2 cellular contexts compared by ENCODE assay signal in the genomic region with DNA sequence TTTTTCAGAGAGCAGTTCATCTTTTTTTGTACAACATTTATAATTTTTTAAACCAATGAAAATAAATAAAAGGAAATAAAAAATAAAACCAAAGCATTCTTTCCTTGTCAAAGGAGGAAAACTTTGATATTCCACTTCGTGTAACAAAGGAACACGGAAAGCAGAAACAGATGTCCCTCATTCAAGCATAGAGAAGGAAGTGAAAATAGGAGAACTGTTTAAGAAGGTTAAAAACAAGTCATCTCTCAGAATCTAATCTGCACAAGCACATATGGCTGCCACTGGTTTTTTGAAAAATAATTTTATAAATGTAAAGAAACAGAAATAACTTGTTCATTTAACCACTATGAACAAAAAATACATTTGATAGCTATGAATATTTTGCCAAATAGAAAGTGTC.
TF ChIP-seq lines count a peak whose summit lies in the region.

No MANE protein-coding gene starts in this region.

TF ChIP-seq in GM12878, 131 proteins besides CTCF, POLR2A, EP300 and RAD21 (continued from another document):
- peak; percentile 75 for TF ChIP-seq SPI1 (IDR thresholded peaks at IDR 0.05; ENCODE audit: borderline replicate concordance, insufficient read depth, low read depth, low read length)
- TF ChIP-seq, protein P1, sequence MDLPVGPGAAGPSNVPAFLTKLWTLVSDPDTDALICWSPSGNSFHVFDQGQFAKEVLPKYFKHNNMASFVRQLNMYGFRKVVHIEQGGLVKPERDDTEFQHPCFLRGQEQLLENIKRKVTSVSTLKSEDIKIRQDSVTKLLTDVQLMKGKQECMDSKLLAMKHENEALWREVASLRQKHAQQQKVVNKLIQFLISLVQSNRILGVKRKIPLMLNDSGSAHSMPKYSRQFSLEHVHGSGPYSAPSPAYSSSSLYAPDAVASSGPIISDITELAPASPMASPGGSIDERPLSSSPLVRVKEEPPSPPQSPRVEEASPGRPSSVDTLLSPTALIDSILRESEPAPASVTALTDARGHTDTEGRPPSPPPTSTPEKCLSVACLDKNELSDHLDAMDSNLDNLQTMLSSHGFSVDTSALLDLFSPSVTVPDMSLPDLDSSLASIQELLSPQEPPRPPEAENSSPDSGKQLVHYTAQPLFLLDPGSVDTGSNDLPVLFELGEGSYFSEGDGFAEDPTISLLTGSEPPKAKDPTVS (IDR thresholded peaks at IDR 0.05; ENCODE audit: low read depth, low read length), result no peak
- TF ChIP-seq FOS (IDR thresholded peaks at IDR 0.05; ENCODE audit: borderline replicate concordance, extremely low read depth, insufficient read length), result no peak
- TF ChIP-seq NR2C1 (IDR thresholded peaks at IDR 0.05), result no peak

TF ChIP-seq in SK-N-SH, 30 proteins besides CTCF, POLR2A, EP300 and RAD21 (continued from another document):
- no peak for TF ChIP-seq FOXM1 (IDR thresholded peaks at IDR 0.05; ENCODE audit: low read depth)
- no peak for TF ChIP-seq GATA2 (CRISPR knock-in tag; IDR thresholded peaks at IDR 0.05)
- TF ChIP-seq NRF1 (IDR thresholded peaks at IDR 0.05; ENCODE audit: low read depth, low read length), result no peak
- TF ChIP-seq SIN3A (IDR thresholded peaks at IDR 0.05; ENCODE audit: borderline replicate concordance, low read depth, low read length), result no peak
- no peak for TF ChIP-seq MXI1 (IDR thresholded peaks at IDR 0.05; ENCODE audit: low read depth, low read length)
- no peak for TF ChIP-seq GABPA (IDR thresholded peaks at IDR 0.05; ENCODE audit: low read depth)
- TF ChIP-seq FOSL2 (IDR thresholded peaks at IDR 0.05; ENCODE audit: borderline replicate concordance, low read depth), result no peak
- no peak for TF ChIP-seq JUND (IDR thresholded peaks at IDR 0.05)
- TF ChIP-seq EZH2phosphoT487 (IDR thresholded peaks at IDR 0.05; ENCODE audit: borderline replicate concordance, low read depth), result no peak
- no peak for TF ChIP-seq TCF12 (IDR thresholded peaks at IDR 0.05)
- TF ChIP-seq ELF1 (IDR thresholded peaks at IDR 0.05), result no peak
- TF ChIP-seq, protein P2, sequence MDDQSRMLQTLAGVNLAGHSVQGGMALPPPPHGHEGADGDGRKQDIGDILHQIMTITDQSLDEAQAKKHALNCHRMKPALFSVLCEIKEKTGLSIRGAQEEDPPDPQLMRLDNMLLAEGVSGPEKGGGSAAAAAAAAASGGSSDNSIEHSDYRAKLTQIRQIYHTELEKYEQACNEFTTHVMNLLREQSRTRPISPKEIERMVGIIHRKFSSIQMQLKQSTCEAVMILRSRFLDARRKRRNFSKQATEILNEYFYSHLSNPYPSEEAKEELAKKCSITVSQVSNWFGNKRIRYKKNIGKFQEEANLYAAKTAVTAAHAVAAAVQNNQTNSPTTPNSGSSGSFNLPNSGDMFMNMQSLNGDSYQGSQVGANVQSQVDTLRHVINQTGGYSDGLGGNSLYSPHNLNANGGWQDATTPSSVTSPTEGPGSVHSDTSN (IDR thresholded peaks at IDR 0.05), result no peak
- no peak for TF ChIP-seq RXRA (IDR thresholded peaks at IDR 0.05; ENCODE audit: borderline replicate concordance, low read depth)
- TF ChIP-seq, protein P3, sequence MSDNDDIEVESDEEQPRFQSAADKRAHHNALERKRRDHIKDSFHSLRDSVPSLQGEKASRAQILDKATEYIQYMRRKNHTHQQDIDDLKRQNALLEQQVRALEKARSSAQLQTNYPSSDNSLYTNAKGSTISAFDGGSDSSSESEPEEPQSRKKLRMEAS (IDR thresholded peaks at IDR 0.05; ENCODE audit: low read depth), result no peak
- TF ChIP-seq, protein P4, sequence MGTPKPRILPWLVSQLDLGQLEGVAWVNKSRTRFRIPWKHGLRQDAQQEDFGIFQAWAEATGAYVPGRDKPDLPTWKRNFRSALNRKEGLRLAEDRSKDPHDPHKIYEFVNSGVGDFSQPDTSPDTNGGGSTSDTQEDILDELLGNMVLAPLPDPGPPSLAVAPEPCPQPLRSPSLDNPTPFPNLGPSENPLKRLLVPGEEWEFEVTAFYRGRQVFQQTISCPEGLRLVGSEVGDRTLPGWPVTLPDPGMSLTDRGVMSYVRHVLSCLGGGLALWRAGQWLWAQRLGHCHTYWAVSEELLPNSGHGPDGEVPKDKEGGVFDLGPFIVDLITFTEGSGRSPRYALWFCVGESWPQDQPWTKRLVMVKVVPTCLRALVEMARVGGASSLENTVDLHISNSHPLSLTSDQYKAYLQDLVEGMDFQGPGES (IDR thresholded peaks at IDR 0.05; ENCODE audit: low read depth, low read length), result no peak
- TF ChIP-seq NFIC (IDR thresholded peaks at IDR 0.05; ENCODE audit: borderline replicate concordance), result no peak
